ENCODE assay signal across 20 cellular contexts in the genomic region with DNA sequence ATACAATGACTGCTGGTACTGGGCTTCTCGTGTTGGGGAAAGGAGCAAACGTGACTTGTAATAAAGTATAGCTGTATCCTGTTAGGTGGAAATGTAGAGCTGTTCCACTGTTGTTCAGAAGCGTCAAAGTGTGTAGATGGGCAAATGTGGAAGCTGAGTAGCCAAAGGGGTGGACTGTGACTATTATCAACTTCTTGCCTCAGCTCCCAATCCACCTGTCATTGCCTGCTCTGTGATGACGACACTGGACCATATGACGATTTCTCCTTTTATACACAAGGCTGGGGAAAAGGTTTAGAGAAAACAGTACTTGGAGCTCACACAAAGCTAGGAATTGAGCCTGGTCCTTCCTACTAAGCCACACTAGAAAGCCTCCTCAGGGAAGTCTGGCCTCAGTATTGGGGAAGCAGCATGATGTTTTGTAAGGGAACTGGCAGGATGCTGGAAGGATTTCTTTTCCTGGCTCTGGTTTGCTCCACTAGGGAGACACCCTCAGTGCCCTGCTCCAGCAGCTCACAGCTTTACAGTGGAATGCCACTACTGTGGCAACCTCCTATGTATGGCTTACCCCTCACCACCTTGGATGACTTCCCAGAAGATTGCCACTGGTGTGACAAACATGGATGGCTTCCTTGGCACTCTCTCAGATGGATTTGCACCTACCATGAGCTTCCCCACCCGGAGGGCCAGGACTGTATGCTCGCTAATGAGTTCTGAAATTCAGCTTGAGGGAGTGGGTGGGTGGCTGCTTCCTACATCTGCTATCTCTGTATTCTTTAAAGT. TPM values are rescaled to one million over a fixed set of nuclear protein-coding genes. Genes with fewer than 3 reads are reported as not detected.
DNase-seq lines count a peak whose midpoint lies in the region; ATAC-seq, FAIRE-seq and TF ChIP-seq lines count a peak whose summit lies in the region.
"Had no signal": no experiment of that assay in that cellular context is flagged by ENCODE, and none has a peak within 500 bp of the region (broad histone marks: within the 10 kb centered on the region; RNA-seq: fewer than 3 reads in every experiment).

No MANE protein-coding gene starts in this region.

- peak; percentile 41 for ATAC-seq in Right ventricle myocardium superior (ENCODE audit: poor library complexity)
- peak; percentile 44 to 61 for ATAC-seq in gastrocnemius medialis
- ATAC-seq in HG03457 (IDR thresholded peaks at IDR 0.05; ENCODE audit: unreplicated experiment), result no peak
- ATAC-seq: GM23338 had no signal

- intact Hi-C loops in Right ventricle myocardium superior (cut with DNase I), result no loop called here
- intact Hi-C loops in cardiac septum (cut with DNase I), result no loop called here
- intact Hi-C loops in gastrocnemius medialis (cut with DNase I; ENCODE audit: low total_unique reads), result loop anchor here (5.0 kb wide), 1 partner anchor 45 kb away; no protein-coding TSS in a partner anchor

- in situ Hi-C loops in gastrocnemius medialis (cut with MboI; ENCODE audit: low sequenced_read_pairs in 4 of 4), result no loop called here

- peaks cover 4 to 19% of the 10 kb centered on the region in 2 donors for H3K4me1 ChIP-seq in gastrocnemius medialis

- peak overlapping the region in 3 of 4 donors; percentile 24 to 72 (median 46) for H3K27ac ChIP-seq in gastrocnemius medialis
- H3K27ac ChIP-seq: KMS-11, RWPE1 had no signal

- TF ChIP-seq CTCF in endothelial cell (IDR thresholded peaks at IDR 0.05; ENCODE audit: unreplicated experiment), result no peak
- TF ChIP-seq CTCF in gastrocnemius medialis (IDR thresholded peaks at IDR 0.05 in 4 of 5, conservative IDR thresholded peaks at IDR 0.05 in 1 of 5), result no peak

- peak overlapping the region; percentile 15 for H3K4me3 Mint-ChIP-seq in endothelial cell (ENCODE audit: unreplicated experiment)
- H3K4me3 Mint-ChIP-seq: CD4-positive, CD25-positive, alpha-beta regulatory T cell; GM23338 had no signal

- peaks cover 0 to 52% of the 10 kb centered on the region in 2 donors for H3K36me3 ChIP-seq in gastrocnemius medialis

- H3K4me3 ChIP-seq in gastrocnemius medialis, result no peak overlapping the region
- H3K4me3 ChIP-seq: GM23338 had no signal

- no peak for FAIRE-seq in GM12892 (lab: Jason Lieb, UNC)

- H3K9me3 ChIP-seq in gastrocnemius medialis, result no peaks in the 10 kb centered on the region

- H3K9me3 Mint-ChIP-seq in endothelial cell (ENCODE audit: unreplicated experiment), result no peaks in the 10 kb centered on the region

- no peaks in the 10 kb centered on the region for H3K27me3 ChIP-seq in gastrocnemius medialis

- no peaks in the 10 kb centered on the region for H3K4me1 Mint-ChIP-seq in endothelial cell (ENCODE audit: unreplicated experiment)
- H3K4me1 Mint-ChIP-seq: GM23338 had no signal

- TF ChIP-seq POLR2A in GM12892 (IDR thresholded peaks at IDR 0.05; ENCODE audit: low read depth, low read length) (peak; percentile 31; the same call in 1 of the 2 replicates), gastrocnemius medialis (IDR thresholded peaks at IDR 0.05) (no peak)

- DNase-seq in Right ventricle myocardium superior (no peak), cardiac septum (ENCODE audit: low spot score) (no peak), GM12892 (ENCODE audit: insufficient read length) (no peak), endothelial cell (ENCODE audit: low spot score) (no peak), gastrocnemius medialis (no peak), NOMO-1 treated with DMSO at 0.1 percent for 48 hours (lab: John Stamatoyannopoulos, UW; ENCODE audit: unreplicated experiment) (no peak)
- DNase-seq: AML-193; CD4-positive, CD25-positive, alpha-beta regulatory T cell; DND-41; GF-D8; NCI-H1092; NCI-H1694; NCI-H2107; NCI-H345; NCI-H69; NK-92 treated with Interleukin-12 subunit alpha and Interleukin-12 subunit beta, amount 100 ng/mL, for 24 hours had no signal

- peaks cover 62% of the 10 kb centered on the region for H3K36me3 Mint-ChIP-seq in endothelial cell (ENCODE audit: low read depth, unreplicated experiment)

- no peak overlapping the region for H3K27ac Mint-ChIP-seq in endothelial cell (ENCODE audit: unreplicated experiment)
- H3K27ac Mint-ChIP-seq: CD4-positive, CD25-positive, alpha-beta regulatory T cell; GM23338 had no signal

- no peaks in the 10 kb centered on the region for H3K27me3 Mint-ChIP-seq in endothelial cell (ENCODE audit: unreplicated experiment)
- H3K27me3 Mint-ChIP-seq: CD4-positive, CD25-positive, alpha-beta regulatory T cell had no signal

RNA-seq across cellular contexts. Expression of gene CD164, which starts 20.0 kb away (rescaled TPM):
- total RNA-seq in Right ventricle myocardium superior (102 TPM), cardiac septum (137 TPM), endothelial cell (ENCODE audit: unreplicated experiment) (220 TPM), gastrocnemius medialis (100 to 1,000 TPM in 3 of 4 donors, 10 to 100 TPM in 1; 50.1 to 134 (median 117) TPM)
- 160 TPM for polyA plus RNA-seq in GM12892 (2012; ENCODE audit: missing spikeins)
